10 cellular contexts compared by ENCODE assay signal in genomic region chr12:4277205-4277543, GRCh38. TPM values are rescaled to one million over a fixed set of nuclear protein-coding genes. Genes with fewer than 3 reads are reported as not detected.
DNase-seq lines count a peak whose midpoint lies in the region; ATAC-seq and TF ChIP-seq lines count a peak whose summit lies in the region.
"Had no signal": no experiment of that assay in that cellular context is flagged by ENCODE, and none has a peak within 500 bp of the region (broad histone marks: within the 10 kb centered on the region; RNA-seq: fewer than 3 reads in every experiment).

No MANE protein-coding gene starts in this region.

- no peak overlapping the region for H3K18ac ChIP-seq in mesenchymal stem cell (ENCODE audit: low read depth in 1 of 2, low read length in 2 of 2)

- H2BK15ac ChIP-seq in mesenchymal stem cell (ENCODE audit: low read depth, poor library complexity, severe bottlenecking): no peak overlapping the region

- H3K36me3 ChIP-seq in heart left ventricle (peaks cover 0 to 60% (median 55%) of the 10 kb centered on the region in 9 donors), mesenchymal stem cell (ENCODE audit: control insufficient read depth in 1 of 2, insufficient read depth in 2 of 2, low read depth in 1 of 2, low read length in 2 of 2) (peaks cover 44 to 47% of the 10 kb centered on the region in 2 experiments)
- H3K36me3 ChIP-seq: BLaER1 treated with 17β-estradiol and CSF1 and Interleukin-3, amounts not matched to agents 10 nM and 100 nM had no signal

- no peaks in the 10 kb centered on the region for H3K9me3 Mint-ChIP-seq in activated naive CD8-positive, alpha-beta T cell treated with anti-CD3 and anti-CD28 coated beads for 36 hours
- H3K9me3 Mint-ChIP-seq in type B pancreatic cell: no peaks in the 10 kb centered on the region

- H3K36me3 Mint-ChIP-seq in activated naive CD8-positive, alpha-beta T cell treated with anti-CD3 and anti-CD28 coated beads for 36 hours: peaks cover 77% of the 10 kb centered on the region
- H3K36me3 Mint-ChIP-seq in type B pancreatic cell: peaks cover 46% of the 10 kb centered on the region

- 21 to 27% (median 23%) methylated on average over 6 of the region's 6 CpGs for WGBS in heart left ventricle, 4 donors
- WGBS in mesenchymal stem cell: 26% methylated on average over 5 of the region's 6 CpGs

- no peak overlapping the region for H3K4ac ChIP-seq in mesenchymal stem cell (ENCODE audit: low read depth in 1 of 2, low read length in 2 of 2)

- H3K4me1 ChIP-seq in heart left ventricle: peaks cover 7 to 78% (median 66%) of the 10 kb centered on the region in 12 donors
- peaks cover 20% of the 10 kb centered on the region for H3K4me1 ChIP-seq in mesenchymal stem cell (ENCODE audit: control insufficient read depth, insufficient read depth, low read depth, low read length)

- no peak overlapping the region for H4K8ac ChIP-seq in mesenchymal stem cell (ENCODE audit: low read length)

- H3K4me1 Mint-ChIP-seq in activated naive CD8-positive, alpha-beta T cell treated with anti-CD3 and anti-CD28 coated beads for 36 hours: peaks cover 56% of the 10 kb centered on the region
- peaks cover 29% of the 10 kb centered on the region for H3K4me1 Mint-ChIP-seq in type B pancreatic cell (ENCODE audit: unreplicated experiment)

- no peak overlapping the region for H3K4me2 ChIP-seq in mesenchymal stem cell (ENCODE audit: low read length, poor library complexity, severe bottlenecking)
- H3K4me2 ChIP-seq: BLaER1 treated with 17β-estradiol and CSF1 and Interleukin-3, amounts not matched to agents 10 nM and 100 nM had no signal

- H3K27ac ChIP-seq in heart left ventricle: peak overlapping the region in 11 of 12 donors; percentile 52 to 98 (median 92)
- no peak overlapping the region for H3K27ac ChIP-seq in mesenchymal stem cell (ENCODE audit: low read length, poor library complexity, severe bottlenecking)
- H3K27ac ChIP-seq: BLaER1 treated with 17β-estradiol and CSF1 and Interleukin-3, amounts not matched to agents 10 nM and 100 nM had no signal

- no peak overlapping the region for H4K91ac ChIP-seq in mesenchymal stem cell (ENCODE audit: low read length)

- H3K9me3 ChIP-seq in heart left ventricle: no peaks in the 10 kb centered on the region
- H3K9me3 ChIP-seq in mesenchymal stem cell (ENCODE audit: control insufficient read depth, low read length): no peaks in the 10 kb centered on the region
- H3K9me3 ChIP-seq: BLaER1 treated with 17β-estradiol and CSF1 and Interleukin-3, amounts not matched to agents 10 nM and 100 nM had no signal

- intact Hi-C loops in heart left ventricle (cut with DNase I) (loop anchor here (1.0 to 10.0 kb wide), 16 partner anchors 45 to 392 kb away; partner anchors contain the start of gene TIGAR (in 1 of the 10)), Right ventricle myocardium inferior (cut with DNase I) (loop anchor here (1.0 to 2.0 kb wide), 3 partner anchors 26 to 392 kb away; no protein-coding TSS in a partner anchor)

- no peaks in the 10 kb centered on the region for H3K27me3 Mint-ChIP-seq in activated naive CD8-positive, alpha-beta T cell treated with anti-CD3 and anti-CD28 coated beads for 36 hours
- peaks cover 19% of the 10 kb centered on the region for H3K27me3 Mint-ChIP-seq in type B pancreatic cell

- no peak overlapping the region for H2BK5ac ChIP-seq in mesenchymal stem cell (ENCODE audit: low read depth, low read length, poor library complexity, severe bottlenecking)

- peak in 4 of 12 donors; percentile 2 to 25 (median 10) for TF ChIP-seq CTCF in heart left ventricle (IDR thresholded peaks at IDR 0.05)
- TF ChIP-seq CTCF in type B pancreatic cell (conservative IDR thresholded peaks at IDR 0.05): peak; percentile 35

- H3K14ac ChIP-seq in mesenchymal stem cell (ENCODE audit: low read length in 2 of 2): no peak overlapping the region

- no peak overlapping the region for H3K23ac ChIP-seq in mesenchymal stem cell (ENCODE audit: low read length in 2 of 2)

- peaks cover 0 to 17% (median 0%) of the 10 kb centered on the region in 9 donors for H3K27me3 ChIP-seq in heart left ventricle
- H3K27me3 ChIP-seq in mesenchymal stem cell (ENCODE audit: control insufficient read depth in 1 of 2, insufficient read depth in 1 of 2, low read length in 2 of 2): peaks cover 11 to 39% of the 10 kb centered on the region in 2 experiments

- DNase-seq in heart left ventricle: no peak
- DNase-seq in Right ventricle myocardium inferior (ENCODE audit: missing footprints): no peak
- DNase-seq in activated naive CD8-positive, alpha-beta T cell treated with anti-CD3 and anti-CD28 coated beads for 36 hours: no peak
- DNase-seq in mesenchymal stem cell: no peak
- DNase-seq in type B pancreatic cell (ENCODE audit: extremely low spot score, unreplicated experiment): no peak
- no peak for DNase-seq in NCI-H82 treated with DMSO at 0.1 percent for 48 hours (lab: John Stamatoyannopoulos, UW; ENCODE audit: unreplicated experiment)
- no peak for DNase-seq in inferior parietal cortex (ENCODE audit: extremely low spot score)
- no peak for DNase-seq in mucosa of gallbladder (ENCODE audit: low spot score)
- DNase-seq: SIG-M5 had no signal

- H3K79me1 ChIP-seq in mesenchymal stem cell (replicated peaks; ENCODE audit: low read length, poor library complexity, severe bottlenecking): peaks cover 34% of the 10 kb centered on the region

- TF ChIP-seq POLR2A in heart left ventricle (IDR thresholded peaks at IDR 0.05): no peak

- ATAC-seq in heart left ventricle (no peak), Right ventricle myocardium inferior (no peak)

- no peak overlapping the region for H2AK5ac ChIP-seq in mesenchymal stem cell (ENCODE audit: low read length, severe bottlenecking)

- H2AFZ ChIP-seq in mesenchymal stem cell (ENCODE audit: low read depth, low read length): no peak overlapping the region

- peak overlapping the region; percentile 68 for H3K9ac ChIP-seq in mesenchymal stem cell (ENCODE audit: low read length)
- H3K9ac ChIP-seq: BLaER1 treated with 17β-estradiol and CSF1 and Interleukin-3, amounts not matched to agents 10 nM and 100 nM had no signal

- H2BK120ac ChIP-seq in mesenchymal stem cell (ENCODE audit: low read depth, low read length): no peak overlapping the region

- peak overlapping the region; percentile 97 for H3K4me3 Mint-ChIP-seq in activated naive CD8-positive, alpha-beta T cell treated with anti-CD3 and anti-CD28 coated beads for 36 hours
- H3K4me3 Mint-ChIP-seq in type B pancreatic cell: peak overlapping the region; percentile 96

- peak overlapping the region; percentile 100 for H3K27ac Mint-ChIP-seq in activated naive CD8-positive, alpha-beta T cell treated with anti-CD3 and anti-CD28 coated beads for 36 hours
- peak overlapping the region; percentile 85 for H3K27ac Mint-ChIP-seq in type B pancreatic cell

- no peak overlapping the region for H2BK12ac ChIP-seq in mesenchymal stem cell (ENCODE audit: low read length in 2 of 2)

- H3K4me3 ChIP-seq in heart left ventricle (peak overlapping the region in 6 of 12 donors; percentile 68 to 96 (median 91)), mesenchymal stem cell (ENCODE audit: insufficient read depth in 1 of 2, low read depth in 1 of 2, low read length in 2 of 2) (no peak overlapping the region)
- H3K4me3 ChIP-seq: BLaER1 treated with 17β-estradiol and CSF1 and Interleukin-3, amounts not matched to agents 10 nM and 100 nM had no signal

RNA-seq across cellular contexts. Expression of gene CCND2, which starts 3.6 kb away (rescaled TPM):
- total RNA-seq in heart left ventricle (100 to 1,000 TPM; 157 to 620 (median 219) TPM), Right ventricle myocardium inferior (214 TPM), type B pancreatic cell (ENCODE audit: low replicate concordance) (261 and 278 TPM in 2 replicates), mucosa of gallbladder (64.1 TPM)
- 10 to 100 TPM; 48.0 to 49.4 TPM for polyA plus RNA-seq in heart left ventricle
- total RNA-seq in activated naive CD8-positive, alpha-beta T cell treated with anti-CD3 and anti-CD28 coated beads for 36 hours: 100 to 1,000 TPM; 749 TPM
- 42.1 TPM for polyA plus RNA-seq in mesenchymal stem cell (2013, experiment 1 of 2)
- 38.2 TPM for polyA plus RNA-seq in mesenchymal stem cell (2013, experiment 2 of 2)

RNA-seq across cellular contexts. Expression of gene TIGAR, which starts 43.8 kb away (rescaled TPM):
- total RNA-seq in heart left ventricle: 10 to 100 TPM in 6 of 9 donors, 1 to 10 TPM in 3; 6.4 to 16.4 (median 14.0) TPM
- polyA plus RNA-seq in heart left ventricle: 10 to 100 TPM in 1 of 2 donors, 1 to 10 TPM in 1; 3.6 to 10.2 TPM
- 16.5 TPM for total RNA-seq in Right ventricle myocardium inferior
- 10 to 100 TPM; 14.0 to 15.8 TPM for total RNA-seq in activated naive CD8-positive, alpha-beta T cell treated with anti-CD3 and anti-CD28 coated beads for 36 hours
- polyA plus RNA-seq in mesenchymal stem cell (2013, experiment 1 of 2): 24.2 TPM
- 25.9 TPM for polyA plus RNA-seq in mesenchymal stem cell (2013, experiment 2 of 2)
- 17.2 and 51.5 TPM in 2 replicates for total RNA-seq in type B pancreatic cell (ENCODE audit: low replicate concordance)
- total RNA-seq in mucosa of gallbladder: 14.1 TPM
